Comparison of ENCODE assay signal across 8 cellular contexts in the genomic region with DNA sequence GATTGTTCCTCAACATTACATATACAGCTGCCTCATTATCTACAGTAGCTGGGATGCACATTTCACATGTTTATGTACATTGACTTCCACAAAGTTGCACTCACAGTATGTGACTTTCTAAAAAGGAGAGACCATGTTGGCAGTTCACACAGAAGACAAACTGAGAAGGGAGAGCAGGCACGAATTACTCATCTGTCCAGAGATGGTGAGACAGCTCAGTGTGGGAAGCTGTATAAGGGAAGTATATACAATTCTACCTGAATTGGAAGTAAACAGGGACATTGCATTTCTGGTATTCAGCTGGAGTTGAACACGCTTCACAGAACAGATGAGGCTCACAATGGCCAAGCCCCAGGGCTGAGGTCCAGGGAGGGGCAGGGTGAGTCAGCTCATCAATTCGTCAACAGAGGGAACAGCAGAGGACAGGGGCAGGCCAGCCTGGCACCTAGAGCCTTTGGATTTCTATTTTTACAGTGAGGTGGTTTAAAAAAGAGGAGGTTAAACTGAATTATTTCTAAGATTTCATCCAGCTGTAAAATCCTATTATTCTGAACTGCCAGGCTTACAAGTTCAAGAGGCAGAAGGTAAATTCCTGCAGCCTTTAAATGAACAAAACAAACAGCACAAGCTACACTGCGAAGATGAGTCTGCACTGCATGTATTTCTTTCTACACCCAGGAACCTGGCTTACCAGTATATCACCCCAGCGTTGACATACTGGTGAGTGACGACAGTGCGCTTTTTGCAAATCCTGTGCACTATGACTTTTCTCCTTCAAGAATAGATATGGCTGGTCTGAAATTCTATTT. TPM values are rescaled to one million over a fixed set of nuclear protein-coding genes. Genes with fewer than 3 reads are reported as not detected.
DNase-seq lines count a peak whose midpoint lies in the region; ATAC-seq and TF ChIP-seq lines count a peak whose summit lies in the region.

No MANE protein-coding gene starts in this region.

- H3F3A ChIP-seq in neural progenitor cell (ENCODE audit: low read depth): no peaks in the 10 kb centered on the region

- H3K36me3 ChIP-seq in RWPE2 (ENCODE audit: low read depth) (peaks cover 41% of the 10 kb centered on the region), neural progenitor cell (no peaks in the 10 kb centered on the region)

- H4K20me1 ChIP-seq in neural progenitor cell (ENCODE audit: low read depth): no peaks in the 10 kb centered on the region

- H3K79me2 ChIP-seq in neural progenitor cell (ENCODE audit: low read depth): peaks cover 3% of the 10 kb centered on the region

- H3K4me1 ChIP-seq in RWPE2 (ENCODE audit: insufficient read depth, poor library complexity, severe bottlenecking) (peaks cover 35% of the 10 kb centered on the region), neural progenitor cell (no peaks in the 10 kb centered on the region)

- intact Hi-C loops in Calu3 (cut with micrococcal nuclease; ENCODE audit: unreplicated experiment): no loop called here

- H3K9me3 Mint-ChIP-seq in Calu3 (ENCODE audit: low read depth, unreplicated experiment) (no peaks in the 10 kb centered on the region), neural progenitor cell (peaks cover 4% of the 10 kb centered on the region)

- H3K27me3 Mint-ChIP-seq in Calu3 (ENCODE audit: unreplicated experiment) (no peaks in the 10 kb centered on the region), neural progenitor cell (ENCODE audit: insufficient read depth, low read depth) (no peaks in the 10 kb centered on the region)

- BruUV-seq in Calu3 (replicated peaks; lab: Mats Ljungman, UMichigan): TSS peak; percentile 7

- no peak overlapping the region for H3K9ac ChIP-seq in neural progenitor cell

- H3K27ac ChIP-seq in RWPE2 (ENCODE audit: poor library complexity, severe bottlenecking) (peak overlapping the region; percentile 70), neural progenitor cell (no peak overlapping the region)

- H2AFZ ChIP-seq in neural progenitor cell (replicated peaks): no peak overlapping the region

- H3K27me3 ChIP-seq in RWPE2 (ENCODE audit: insufficient read depth, poor library complexity, severe bottlenecking) (no peaks in the 10 kb centered on the region), neural progenitor cell (no peaks in the 10 kb centered on the region)

- TF ChIP-seq CTCF in Calu3 (IDR thresholded peaks at IDR 0.05; ENCODE audit: unreplicated experiment) (no peak), RWPE2 (IDR thresholded peaks at IDR 0.05; ENCODE audit: poor library complexity, severe bottlenecking) (no peak), fibroblast of pulmonary artery (IDR thresholded peaks at IDR 0.05; ENCODE audit: low read length, missing control alignments) (no peak), neural progenitor cell (IDR thresholded peaks at IDR 0.05) (no peak)

- no peak overlapping the region for H3K4me2 ChIP-seq in neural progenitor cell

- no peaks in the 10 kb centered on the region for H3K9me3 ChIP-seq in RWPE2 (ENCODE audit: severe bottlenecking)
- no peaks in the 10 kb centered on the region for H3K9me3 ChIP-seq in neural progenitor cell (ENCODE audit: low read depth)

- peak; percentile 67 for DNase-seq in Calu3
- peak; percentile 61 for DNase-seq in RWPE2 (ENCODE audit: low spot score)
- peak; percentile 48 for DNase-seq in fibroblast of pulmonary artery (ENCODE audit: low read depth)
- DNase-seq in neural progenitor cell (ENCODE audit: low spot score): peak; percentile 62
- no peak for DNase-seq in stimulated activated CD4-positive, alpha-beta T cell treated with anti-CD3 and anti-CD28 coated beads, Interleukin-1b, Interleukin-23, amount 100 ng/mL, for 48 hours
- DNase-seq in ecto neural progenitor cell (ENCODE audit: low spot score): no peak
- DNase-seq in effector CD4-positive, alpha-beta T cell: no peak

- H3K4me3 Mint-ChIP-seq in Calu3 (ENCODE audit: low read depth, unreplicated experiment) (peak overlapping the region; percentile 24), neural progenitor cell (no peak overlapping the region)

- CTCF ChIA-PET in Calu3 (lab: Charles Lee): no interaction called here

- peaks cover 36% of the 10 kb centered on the region for H3K36me3 Mint-ChIP-seq in Calu3 (ENCODE audit: insufficient read depth, unreplicated experiment)
- H3K36me3 Mint-ChIP-seq in neural progenitor cell: peaks cover 10% of the 10 kb centered on the region

- H3K27ac Mint-ChIP-seq in Calu3 (ENCODE audit: unreplicated experiment) (peak overlapping the region; percentile 84), neural progenitor cell (no peak overlapping the region)

- H3K4me1 Mint-ChIP-seq in Calu3 (ENCODE audit: low read depth, unreplicated experiment) (peaks cover 28% of the 10 kb centered on the region), neural progenitor cell (peaks cover 13% of the 10 kb centered on the region)

- ATAC-seq in RWPE2 (ENCODE audit: low read depth): peak; percentile 92
- ATAC-seq in GM18909 (IDR thresholded peaks at IDR 0.05; ENCODE audit: poor library complexity, unreplicated experiment): no peak

- H3K4me3 ChIP-seq in RWPE2 (ENCODE audit: severe bottlenecking) (no peak overlapping the region), fibroblast of pulmonary artery (replicated peaks; ENCODE audit: low read depth, low read length) (no peak overlapping the region), neural progenitor cell (no peak overlapping the region)

RNA-seq across cellular contexts. Expression of a gene that starts 9.8 kb away (rescaled TPM):
- total RNA-seq in Calu3 (2022): 77.6 and 78.3 TPM in 2 replicates
- 40.2 and 44.6 TPM in 2 replicates for total RNA-seq in neural progenitor cell (ENCODE audit: low replicate concordance)

Comparison
In these comparisons a context has a peak if more than half of its experiments do, and no peak if none do; other contexts are left out.
1. DNase-seq: peak in Calu3 (single experiment), RWPE2 (single experiment), fibroblast of pulmonary artery (single experiment) and neural progenitor cell (single experiment); none in stimulated activated CD4-positive, alpha-beta T cell treated with anti-CD3 and anti-CD28 coated beads, Interleukin-1b, Interleukin-23, amount 100 ng/mL, for 48 hours (single experiment), ecto neural progenitor cell (single experiment) and effector CD4-positive, alpha-beta T cell (single experiment).